In the genomic region with DNA sequence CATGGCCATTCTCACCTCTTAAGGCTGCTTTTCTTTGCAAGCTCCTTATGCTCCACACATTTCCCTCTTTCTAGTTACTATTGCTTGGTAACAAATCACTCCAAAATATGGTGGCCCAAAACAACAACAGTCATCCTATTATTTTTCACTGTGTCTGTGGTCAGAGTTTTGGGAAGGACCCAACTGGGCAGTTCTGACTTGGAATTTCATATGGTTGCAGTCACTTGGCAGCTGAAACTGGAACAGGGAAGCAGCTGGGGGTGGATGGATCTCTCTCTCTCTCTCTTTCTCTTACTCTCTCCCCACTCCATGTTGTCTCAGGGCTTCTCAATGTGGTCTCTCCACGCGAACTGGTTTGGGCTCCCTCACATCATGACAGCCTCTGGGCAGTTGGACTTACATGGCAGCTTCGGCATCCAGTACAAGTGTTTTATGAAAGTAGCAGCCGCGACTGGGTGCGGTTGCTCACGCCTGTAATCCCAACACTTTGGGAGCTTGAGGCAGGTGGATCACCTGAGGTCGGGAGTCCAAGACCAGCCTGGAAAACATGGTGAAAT, we compare ENCODE assay signal across 1 cellular context.
TF ChIP-seq lines count a peak whose summit lies in the region.

No MANE protein-coding gene starts in this region.

TF ChIP-seq in IMR-90, 13 proteins besides CTCF, POLR2A, EP300 and RAD21:
- no peak for TF ChIP-seq MAZ (IDR thresholded peaks at IDR 0.05; ENCODE audit: borderline replicate concordance, low read depth, low read length)
- no peak for TF ChIP-seq CEBPB (IDR thresholded peaks at IDR 0.05; ENCODE audit: low read depth, low read length)
- TF ChIP-seq MAFK (IDR thresholded peaks at IDR 0.05; ENCODE audit: low read depth, low read length) = no peak
- no peak for TF ChIP-seq CHD1 (IDR thresholded peaks at IDR 0.05; ENCODE audit: low read depth, low read length)
